ENCODE assay signal across 7 cellular contexts in the genomic region with DNA sequence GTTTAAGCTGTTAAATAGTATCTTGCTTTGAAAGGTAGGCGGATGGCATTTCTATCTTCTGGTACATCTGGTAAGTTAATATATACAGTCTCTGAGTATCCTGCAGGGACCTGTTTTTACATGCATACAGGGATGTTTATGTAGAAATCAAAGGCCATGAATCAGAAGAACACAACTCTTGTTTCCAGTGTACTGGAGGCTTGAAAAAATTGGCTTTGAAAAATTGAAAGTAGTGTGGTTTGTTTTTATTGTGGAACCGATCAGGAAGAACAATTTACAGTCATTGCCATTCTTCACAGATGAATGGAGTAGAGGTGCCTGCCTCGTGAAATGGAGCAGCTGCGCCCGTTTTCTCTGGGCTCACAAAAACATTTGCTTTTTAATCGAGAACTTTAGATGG. TPM values are rescaled to one million over a fixed set of nuclear protein-coding genes. Genes with fewer than 3 reads are reported as not detected.
DNase-seq lines count a peak whose midpoint lies in the region; ATAC-seq and TF ChIP-seq lines count a peak whose summit lies in the region.

No MANE protein-coding gene starts in this region.

- intact Hi-C loops in mucosa of descending colon (cut with DNase I, micrococcal nuclease): no loop called here
- intact Hi-C loops in lower lobe of right lung (cut with DNase I): no loop called here

- H3K4me1 ChIP-seq in mucosa of descending colon (ENCODE audit: low read depth) (no peaks in the 10 kb centered on the region), lower lobe of right lung (peaks cover 24% of the 10 kb centered on the region)

- H3K27me3 Mint-ChIP-seq in WTC11 (ENCODE audit: low read depth): no peaks in the 10 kb centered on the region

- CTCF ChIA-PET in WTC11 (lab: Charles Lee): no interaction called here

- H3K27ac Mint-ChIP-seq in WTC11: peak overlapping the region; percentile 8; the same call in 1 of the 2 replicates

- H3K4me3 Mint-ChIP-seq in WTC11: no peak overlapping the region

- POLR2A ChIA-PET in WTC11 (lab: Charles Lee): no interaction called here

- no peak overlapping the region for H3K27ac ChIP-seq in coronary artery
- no peak overlapping the region for H3K27ac ChIP-seq in lower lobe of right lung

- H3K27me3 ChIP-seq in lower lobe of right lung (ENCODE audit: low read depth): no peaks in the 10 kb centered on the region

- TF ChIP-seq CTCF in WTC11 (IDR thresholded peaks at IDR 0.05) (no peak), mucosa of descending colon (IDR thresholded peaks at IDR 0.05) (no peak), coronary artery (IDR thresholded peaks at IDR 0.05) (no peak), lower lobe of right lung (IDR thresholded peaks at IDR 0.05) (no peak)

- H3K4me3 ChIP-seq in mucosa of descending colon: no peak overlapping the region
- no peak overlapping the region for H3K4me3 ChIP-seq in coronary artery
- no peak overlapping the region for H3K4me3 ChIP-seq in lower lobe of right lung

- H3K36me3 ChIP-seq in mucosa of descending colon (ENCODE audit: low read depth) (no peaks in the 10 kb centered on the region), lower lobe of right lung (no peaks in the 10 kb centered on the region)

- peaks cover 30% of the 10 kb centered on the region for H3K4me1 Mint-ChIP-seq in WTC11

- H3K9me3 Mint-ChIP-seq in WTC11: no peaks in the 10 kb centered on the region

- H3K9me3 ChIP-seq in mucosa of descending colon (no peaks in the 10 kb centered on the region), lower lobe of right lung (no peaks in the 10 kb centered on the region)

- ATAC-seq in GM19025 (IDR thresholded peaks at IDR 0.05; ENCODE audit: low read depth, unreplicated experiment): peak; percentile 47
- peak; percentile 52 for ATAC-seq in HG03442 (IDR thresholded peaks at IDR 0.05; ENCODE audit: unreplicated experiment)
- no peak for ATAC-seq in WTC11
- ATAC-seq in mucosa of descending colon: peak; percentile 52
- ATAC-seq in lower lobe of right lung: no peak

- H3K36me3 Mint-ChIP-seq in WTC11: no peaks in the 10 kb centered on the region

- no peak for DNase-seq in WTC11 (ENCODE audit: low spot score)
- no peak for DNase-seq in mucosa of descending colon
- DNase-seq in coronary artery (ENCODE audit: low spot score): no peak
- DNase-seq in NCI-H2196 (lab: John Stamatoyannopoulos, UW; ENCODE audit: unreplicated experiment): no peak
- DNase-seq in lower lobe of right lung: no peak

TF ChIP-seq in WTC11, 78 proteins besides CTCF, POLR2A, EP300 and RAD21:
- TF ChIP-seq, protein P1, sequence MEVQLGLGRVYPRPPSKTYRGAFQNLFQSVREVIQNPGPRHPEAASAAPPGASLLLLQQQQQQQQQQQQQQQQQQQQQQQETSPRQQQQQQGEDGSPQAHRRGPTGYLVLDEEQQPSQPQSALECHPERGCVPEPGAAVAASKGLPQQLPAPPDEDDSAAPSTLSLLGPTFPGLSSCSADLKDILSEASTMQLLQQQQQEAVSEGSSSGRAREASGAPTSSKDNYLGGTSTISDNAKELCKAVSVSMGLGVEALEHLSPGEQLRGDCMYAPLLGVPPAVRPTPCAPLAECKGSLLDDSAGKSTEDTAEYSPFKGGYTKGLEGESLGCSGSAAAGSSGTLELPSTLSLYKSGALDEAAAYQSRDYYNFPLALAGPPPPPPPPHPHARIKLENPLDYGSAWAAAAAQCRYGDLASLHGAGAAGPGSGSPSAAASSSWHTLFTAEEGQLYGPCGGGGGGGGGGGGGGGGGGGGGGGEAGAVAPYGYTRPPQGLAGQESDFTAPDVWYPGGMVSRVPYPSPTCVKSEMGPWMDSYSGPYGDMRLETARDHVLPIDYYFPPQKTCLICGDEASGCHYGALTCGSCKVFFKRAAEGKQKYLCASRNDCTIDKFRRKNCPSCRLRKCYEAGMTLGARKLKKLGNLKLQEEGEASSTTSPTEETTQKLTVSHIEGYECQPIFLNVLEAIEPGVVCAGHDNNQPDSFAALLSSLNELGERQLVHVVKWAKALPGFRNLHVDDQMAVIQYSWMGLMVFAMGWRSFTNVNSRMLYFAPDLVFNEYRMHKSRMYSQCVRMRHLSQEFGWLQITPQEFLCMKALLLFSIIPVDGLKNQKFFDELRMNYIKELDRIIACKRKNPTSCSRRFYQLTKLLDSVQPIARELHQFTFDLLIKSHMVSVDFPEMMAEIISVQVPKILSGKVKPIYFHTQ (CRISPR knock-in tag; IDR thresholded peaks at IDR 0.05): no peak
- TF ChIP-seq, protein P2, sequence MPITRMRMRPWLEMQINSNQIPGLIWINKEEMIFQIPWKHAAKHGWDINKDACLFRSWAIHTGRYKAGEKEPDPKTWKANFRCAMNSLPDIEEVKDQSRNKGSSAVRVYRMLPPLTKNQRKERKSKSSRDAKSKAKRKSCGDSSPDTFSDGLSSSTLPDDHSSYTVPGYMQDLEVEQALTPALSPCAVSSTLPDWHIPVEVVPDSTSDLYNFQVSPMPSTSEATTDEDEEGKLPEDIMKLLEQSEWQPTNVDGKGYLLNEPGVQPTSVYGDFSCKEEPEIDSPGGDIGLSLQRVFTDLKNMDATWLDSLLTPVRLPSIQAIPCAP (CRISPR knock-in tag; IDR thresholded peaks at IDR 0.05): no peak
- TF ChIP-seq ZNF396 (CRISPR knock-in tag; IDR thresholded peaks at IDR 0.05; ENCODE audit: borderline replicate concordance) (no peak), GRHL2 (CRISPR knock-in tag; IDR thresholded peaks at IDR 0.05; ENCODE audit: insufficient replicate concordance, severe bottlenecking) (no peak), ATF1 (CRISPR knock-in tag; IDR thresholded peaks at IDR 0.05) (no peak), CREM (CRISPR knock-in tag; IDR thresholded peaks at IDR 0.05) (no peak), ZNF263 (CRISPR knock-in tag; IDR thresholded peaks at IDR 0.05; ENCODE audit: low read depth) (no peak), HMGA2 (CRISPR knock-in tag; IDR thresholded peaks at IDR 0.05) (no peak), ZNF317 (CRISPR knock-in tag; IDR thresholded peaks at IDR 0.05; ENCODE audit: borderline replicate concordance, low read depth) (no peak), FOXP1 (CRISPR knock-in tag; IDR thresholded peaks at IDR 0.05; ENCODE audit: borderline replicate concordance) (no peak), TCF7 (CRISPR knock-in tag; IDR thresholded peaks at IDR 0.05; ENCODE audit: low read depth) (no peak), ETV6 (CRISPR knock-in tag; IDR thresholded peaks at IDR 0.05) (no peak)
- TF ChIP-seq, protein P3, sequence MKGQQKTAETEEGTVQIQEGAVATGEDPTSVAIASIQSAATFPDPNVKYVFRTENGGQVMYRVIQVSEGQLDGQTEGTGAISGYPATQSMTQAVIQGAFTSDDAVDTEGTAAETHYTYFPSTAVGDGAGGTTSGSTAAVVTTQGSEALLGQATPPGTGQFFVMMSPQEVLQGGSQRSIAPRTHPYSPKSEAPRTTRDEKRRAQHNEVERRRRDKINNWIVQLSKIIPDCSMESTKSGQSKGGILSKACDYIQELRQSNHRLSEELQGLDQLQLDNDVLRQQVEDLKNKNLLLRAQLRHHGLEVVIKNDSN (CRISPR knock-in tag; IDR thresholded peaks at IDR 0.05): no peak
- TF ChIP-seq, protein P4, sequence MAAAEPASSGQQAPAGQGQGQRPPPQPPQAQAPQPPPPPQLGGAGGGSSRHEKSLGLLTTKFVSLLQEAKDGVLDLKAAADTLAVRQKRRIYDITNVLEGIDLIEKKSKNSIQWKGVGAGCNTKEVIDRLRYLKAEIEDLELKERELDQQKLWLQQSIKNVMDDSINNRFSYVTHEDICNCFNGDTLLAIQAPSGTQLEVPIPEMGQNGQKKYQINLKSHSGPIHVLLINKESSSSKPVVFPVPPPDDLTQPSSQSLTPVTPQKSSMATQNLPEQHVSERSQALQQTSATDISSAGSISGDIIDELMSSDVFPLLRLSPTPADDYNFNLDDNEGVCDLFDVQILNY (CRISPR knock-in tag; IDR thresholded peaks at IDR 0.05): no peak
- TF ChIP-seq, protein P5, sequence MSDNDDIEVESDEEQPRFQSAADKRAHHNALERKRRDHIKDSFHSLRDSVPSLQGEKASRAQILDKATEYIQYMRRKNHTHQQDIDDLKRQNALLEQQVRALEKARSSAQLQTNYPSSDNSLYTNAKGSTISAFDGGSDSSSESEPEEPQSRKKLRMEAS (CRISPR knock-in tag; IDR thresholded peaks at IDR 0.05): no peak
- TF ChIP-seq, protein P6, sequence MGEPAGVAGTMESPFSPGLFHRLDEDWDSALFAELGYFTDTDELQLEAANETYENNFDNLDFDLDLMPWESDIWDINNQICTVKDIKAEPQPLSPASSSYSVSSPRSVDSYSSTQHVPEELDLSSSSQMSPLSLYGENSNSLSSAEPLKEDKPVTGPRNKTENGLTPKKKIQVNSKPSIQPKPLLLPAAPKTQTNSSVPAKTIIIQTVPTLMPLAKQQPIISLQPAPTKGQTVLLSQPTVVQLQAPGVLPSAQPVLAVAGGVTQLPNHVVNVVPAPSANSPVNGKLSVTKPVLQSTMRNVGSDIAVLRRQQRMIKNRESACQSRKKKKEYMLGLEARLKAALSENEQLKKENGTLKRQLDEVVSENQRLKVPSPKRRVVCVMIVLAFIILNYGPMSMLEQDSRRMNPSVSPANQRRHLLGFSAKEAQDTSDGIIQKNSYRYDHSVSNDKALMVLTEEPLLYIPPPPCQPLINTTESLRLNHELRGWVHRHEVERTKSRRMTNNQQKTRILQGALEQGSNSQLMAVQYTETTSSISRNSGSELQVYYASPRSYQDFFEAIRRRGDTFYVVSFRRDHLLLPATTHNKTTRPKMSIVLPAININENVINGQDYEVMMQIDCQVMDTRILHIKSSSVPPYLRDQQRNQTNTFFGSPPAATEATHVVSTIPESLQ (CRISPR knock-in tag; IDR thresholded peaks at IDR 0.05): no peak
TF ChIP-seq in WTC11: peak in this region for 0.

RNA-seq across cellular contexts. Expression of a gene that starts 54.0 kb away (rescaled TPM):
- 97.8 to 119 TPM (median 110 TPM) in 3 replicates for total RNA-seq in WTC11 (2021)
- 10 to 100 TPM; 23.2 to 38.4 (median 28.7) TPM for total RNA-seq in mucosa of descending colon
- total RNA-seq in lower lobe of right lung: 27.4 TPM

Comparison
In these comparisons a context has a peak if more than half of its experiments do, and no peak if none do; other contexts are left out.
1. ATAC-seq: peak in GM19025 (single experiment), HG03442 (single experiment) and mucosa of descending colon (single experiment); none in WTC11 (single experiment) and lower lobe of right lung (0 of 2).